ENCODE assay signal across 15 cellular contexts in the genomic region with DNA sequence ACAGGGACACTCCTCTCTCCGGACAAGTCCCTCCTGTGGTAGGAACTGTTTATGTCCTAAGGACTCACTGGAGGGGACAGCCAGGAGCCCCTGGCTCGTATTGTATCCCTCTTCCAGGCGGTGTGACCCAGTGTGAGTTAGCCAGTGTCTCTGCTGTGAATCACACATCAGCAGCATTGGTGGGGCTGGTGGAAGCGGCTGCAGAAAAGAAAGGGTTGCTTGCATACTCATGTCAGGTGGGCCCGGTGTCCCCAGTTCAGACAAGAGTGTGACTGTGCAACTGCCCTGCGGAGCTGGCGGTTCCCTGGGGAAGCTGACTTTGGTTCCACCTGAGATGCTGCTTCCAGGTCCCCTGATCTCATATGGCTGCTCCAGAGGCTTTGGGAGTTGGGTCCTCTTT.
DNase-seq lines count a peak whose midpoint lies in the region; ATAC-seq and TF ChIP-seq lines count a peak whose summit lies in the region.
"Had no signal": no experiment of that assay in that cellular context is flagged by ENCODE, and none has a peak within 500 bp of the region (broad histone marks: within the 10 kb centered on the region; RNA-seq: fewer than 3 reads in every experiment).

No MANE protein-coding gene starts in this region.

- H3K9me3 Mint-ChIP-seq in activated CD4-positive, alpha-beta T cell treated with anti-CD3 and anti-CD28 coated beads, Interleukin-2, amount 10 ng/mL, durations not matched to agents 7 days and 5 days: peaks cover 4% of the 10 kb centered on the region
- no peaks in the 10 kb centered on the region for H3K9me3 Mint-ChIP-seq in activated CD4-positive, alpha-beta T cell treated with anti-CD3 and anti-CD28 coated beads for 36 hours (ENCODE audit: low read depth)
- H3K9me3 Mint-ChIP-seq in naive thymus-derived CD4-positive, alpha-beta T cell: peaks cover 0 to 6% (median 0%) of the 10 kb centered on the region in 11 donors
- H3K9me3 Mint-ChIP-seq: GM23338; nephron; T-helper 1 cell treated with Interleukin-12 subunit alpha and Interleukin-12 subunit beta and Interleukin-4 antibody, amounts not matched to agents 30 μg/mL and 1 μg/mL, for 36 hours had no signal

- H3K27ac ChIP-seq in caudate nucleus (ENCODE audit: low read depth, low read length) (peak overlapping the region; percentile 98), thoracic aorta (peak overlapping the region; percentile 96 to 97), mesendoderm (ENCODE audit: low read depth, low read length) (no peak overlapping the region)
- H3K27ac ChIP-seq in naive thymus-derived CD4-positive, alpha-beta T cell (ENCODE audit: low read depth, low read length): no peak overlapping the region

- no peak overlapping the region for H3K18ac ChIP-seq in mesendoderm (ENCODE audit: low read length)

- intact Hi-C loops in activated CD4-positive, alpha-beta T cell treated with anti-CD3 and anti-CD28 coated beads for 36 hours (cut with DNase I, micrococcal nuclease): no loop called here
- intact Hi-C loops in naive thymus-derived CD4-positive, alpha-beta T cell (cut with micrococcal nuclease): no loop called here

- ATAC-seq in activated CD4-positive, alpha-beta T cell treated with anti-CD3 and anti-CD28 coated beads for 36 hours: no peak
- ATAC-seq in naive thymus-derived CD4-positive, alpha-beta T cell: no peak
- no peak for ATAC-seq in thoracic aorta (ENCODE audit: insufficient number of reproducible peaks, low FRiP score, low read depth)
- ATAC-seq: GM23338 had no signal

- no peaks in the 10 kb centered on the region for H3K27me3 Mint-ChIP-seq in activated CD4-positive, alpha-beta T cell treated with anti-CD3 and anti-CD28 coated beads, Interleukin-2, amount 10 ng/mL, durations not matched to agents 7 days and 5 days
- H3K27me3 Mint-ChIP-seq in activated CD4-positive, alpha-beta T cell treated with anti-CD3 and anti-CD28 coated beads for 36 hours: no peaks in the 10 kb centered on the region
- no peaks in the 10 kb centered on the region for H3K27me3 Mint-ChIP-seq in naive thymus-derived CD4-positive, alpha-beta T cell

- H3K9ac ChIP-seq in mesendoderm (ENCODE audit: low read length): no peak overlapping the region

- H4K8ac ChIP-seq in mesendoderm (ENCODE audit: low read depth, low read length): no peak overlapping the region

- no peak overlapping the region for H2AK5ac ChIP-seq in mesendoderm (ENCODE audit: low read length)

- POLR2A ChIA-PET in activated CD4-positive, alpha-beta T cell treated with anti-CD3 and anti-CD28 coated beads, Interleukin-2, amount 10 ng/mL, durations not matched to agents 7 days and 5 days (lab: Charles Lee): no interaction called here
- POLR2A ChIA-PET in activated CD4-positive, alpha-beta T cell treated with anti-CD3 and anti-CD28 coated beads for 36 hours (lab: Charles Lee): interaction anchor here (0.6 kb wide), 1 partner anchor 116 kb away, joined by 3 read pairs; no protein-coding TSS in a partner anchor
- POLR2A ChIA-PET in naive thymus-derived CD4-positive, alpha-beta T cell (lab: Charles Lee): interaction anchor here (0.6 to 20.6 kb wide), 8 partner anchors 9 to 161 kb away, joined by 3 to 363 read pairs (median 4); a partner anchor contains a TSS

- H3K4me3 Mint-ChIP-seq in activated CD4-positive, alpha-beta T cell treated with anti-CD3 and anti-CD28 coated beads, Interleukin-2, amount 10 ng/mL, durations not matched to agents 7 days and 5 days: no peak overlapping the region
- H3K4me3 Mint-ChIP-seq in activated CD4-positive, alpha-beta T cell treated with anti-CD3 and anti-CD28 coated beads for 36 hours: no peak overlapping the region
- H3K4me3 Mint-ChIP-seq in naive thymus-derived CD4-positive, alpha-beta T cell: peak overlapping the region in 8 of 10 donors; percentile 70 to 85 (median 78)
- H3K4me3 Mint-ChIP-seq: GM23338 had no signal

- no peaks in the 10 kb centered on the region for H3K27me3 ChIP-seq in naive thymus-derived CD4-positive, alpha-beta T cell (ENCODE audit: control insufficient read depth in 2 of 2, insufficient read depth in 2 of 2, low read length in 2 of 2)
- no peaks in the 10 kb centered on the region for H3K27me3 ChIP-seq in thoracic aorta (replicated peaks; ENCODE audit: insufficient read depth)
- H3K27me3 ChIP-seq in mesendoderm (ENCODE audit: insufficient read depth, low read length, poor library complexity): no peaks in the 10 kb centered on the region

- no peak overlapping the region for H2BK120ac ChIP-seq in mesendoderm (ENCODE audit: low read depth, low read length)

- H3K9me3 ChIP-seq in naive thymus-derived CD4-positive, alpha-beta T cell (ENCODE audit: control insufficient read depth in 2 of 3, low read length in 3 of 3): no peaks in the 10 kb centered on the region
- no peaks in the 10 kb centered on the region for H3K9me3 ChIP-seq in thoracic aorta

- H4K5ac ChIP-seq in mesendoderm (ENCODE audit: low read length): no peak overlapping the region

- DNase-seq in activated CD4-positive, alpha-beta T cell treated with anti-CD3 and anti-CD28 coated beads, Interleukin-2, amount 10 ng/mL, durations not matched to agents 7 days and 5 days: no peak
- no peak for DNase-seq in activated CD4-positive, alpha-beta T cell treated with anti-CD3 and anti-CD28 coated beads for 36 hours
- DNase-seq in caudate nucleus (lab: John Stamatoyannopoulos, UW): no peak
- no peak for DNase-seq in naive thymus-derived CD4-positive, alpha-beta T cell
- no peak for DNase-seq in thoracic aorta (ENCODE audit: low spot score)
- DNase-seq in mesendoderm: no peak
- DNase-seq in mesenteric fat pad (ENCODE audit: low spot score): no peak
- DNase-seq in Kasumi-1 (lab: John Stamatoyannopoulos, UW): no peak
- DNase-seq: 8988T; activated CD8-positive, alpha-beta memory T cell treated with anti-CD3 and anti-CD28 coated beads, Interleukin-2, amount 50 U/mL, for 4 hours; cerebellar nuclear complex; glutamatergic neuron had no signal

- peak overlapping the region; percentile 91 for H3K27ac Mint-ChIP-seq in activated CD4-positive, alpha-beta T cell treated with anti-CD3 and anti-CD28 coated beads, Interleukin-2, amount 10 ng/mL, durations not matched to agents 7 days and 5 days
- H3K27ac Mint-ChIP-seq in activated CD4-positive, alpha-beta T cell treated with anti-CD3 and anti-CD28 coated beads for 36 hours: no peak overlapping the region
- peak overlapping the region; percentile 88 to 98 (median 93) for H3K27ac Mint-ChIP-seq in naive thymus-derived CD4-positive, alpha-beta T cell
- H3K27ac Mint-ChIP-seq: GM23338 had no signal

- no peak overlapping the region for H2BK15ac ChIP-seq in mesendoderm (replicated peaks; ENCODE audit: low read depth)

- WGBS in mesendoderm (ENCODE audit: extremely low coverage, insufficient coverage, low lambda C conversion rate): no CpG with 5 or more reads among the region's 7 CpGs

- H3K79me1 ChIP-seq in mesendoderm (ENCODE audit: low read length): no peaks in the 10 kb centered on the region

- H2BK5ac ChIP-seq in mesendoderm (ENCODE audit: low read length): no peak overlapping the region

- H3K4me1 ChIP-seq in naive thymus-derived CD4-positive, alpha-beta T cell (ENCODE audit: control insufficient read depth in 2 of 2, insufficient read depth in 2 of 2, low read length in 2 of 2): peaks cover 23 to 59% of the 10 kb centered on the region in 2 donors
- peaks cover 90 to 91% of the 10 kb centered on the region in 2 donors for H3K4me1 ChIP-seq in thoracic aorta (ENCODE audit: control insufficient read depth in 1 of 2, low read depth in 2 of 2)
- no peaks in the 10 kb centered on the region for H3K4me1 ChIP-seq in mesendoderm (ENCODE audit: control insufficient read depth, low read depth, low read length)

- TF ChIP-seq CTCF in thoracic aorta (IDR thresholded peaks at IDR 0.05): no peak

- no peak overlapping the region for H3K4ac ChIP-seq in mesendoderm (ENCODE audit: low read depth, low read length)

- H3K56ac ChIP-seq in mesendoderm (ENCODE audit: low read length): no peak overlapping the region

- no peaks in the 10 kb centered on the region for H3K79me2 ChIP-seq in mesendoderm (ENCODE audit: control insufficient read depth, insufficient read depth, low read length)

- H3K23ac ChIP-seq in mesendoderm (ENCODE audit: low read length): no peak overlapping the region

- H3K4me1 Mint-ChIP-seq in activated CD4-positive, alpha-beta T cell treated with anti-CD3 and anti-CD28 coated beads, Interleukin-2, amount 10 ng/mL, durations not matched to agents 7 days and 5 days: peaks cover 66% of the 10 kb centered on the region
- H3K4me1 Mint-ChIP-seq in activated CD4-positive, alpha-beta T cell treated with anti-CD3 and anti-CD28 coated beads for 36 hours: peaks cover 62% of the 10 kb centered on the region
- H3K4me1 Mint-ChIP-seq in naive thymus-derived CD4-positive, alpha-beta T cell: peaks cover 53 to 94% (median 85%) of the 10 kb centered on the region in 7 donors

- CTCF ChIA-PET in activated CD4-positive, alpha-beta T cell treated with anti-CD3 and anti-CD28 coated beads, Interleukin-2, amount 10 ng/mL, durations not matched to agents 7 days and 5 days (lab: Charles Lee): interaction anchor here (1.0 to 1.3 kb wide), 3 partner anchors 12 to 33 kb away, joined by 3 to 5 read pairs (median 3); no protein-coding TSS in a partner anchor
- CTCF ChIA-PET in activated CD4-positive, alpha-beta T cell treated with anti-CD3 and anti-CD28 coated beads for 36 hours (lab: Charles Lee): interaction anchor here (0.8 kb wide), 1 partner anchor 49 kb away, joined by 3 read pairs; no protein-coding TSS in a partner anchor
- CTCF ChIA-PET in naive thymus-derived CD4-positive, alpha-beta T cell (lab: Charles Lee): interaction anchor here (1.7 to 6.1 kb wide), 4 partner anchors 35 to 124 kb away, joined by 5 to 47 read pairs (median 8); a partner anchor contains a TSS

- H3K36me3 Mint-ChIP-seq in activated CD4-positive, alpha-beta T cell treated with anti-CD3 and anti-CD28 coated beads, Interleukin-2, amount 10 ng/mL, durations not matched to agents 7 days and 5 days (ENCODE audit: low read depth): peaks cover 16% of the 10 kb centered on the region
- H3K36me3 Mint-ChIP-seq in activated CD4-positive, alpha-beta T cell treated with anti-CD3 and anti-CD28 coated beads for 36 hours (ENCODE audit: low read depth): no peaks in the 10 kb centered on the region
- H3K36me3 Mint-ChIP-seq in naive thymus-derived CD4-positive, alpha-beta T cell: peaks cover 0 to 15% (median 0%) of the 10 kb centered on the region in 5 donors

- H3K36me3 ChIP-seq in naive thymus-derived CD4-positive, alpha-beta T cell (ENCODE audit: control insufficient read depth in 2 of 3, insufficient read depth in 3 of 3, low read length in 3 of 3): no peaks in the 10 kb centered on the region
- peaks cover 37% of the 10 kb centered on the region for H3K36me3 ChIP-seq in thoracic aorta
- no peaks in the 10 kb centered on the region for H3K36me3 ChIP-seq in mesendoderm (ENCODE audit: control insufficient read depth, insufficient read depth, low read length)

- no peak overlapping the region for H3K4me3 ChIP-seq in naive thymus-derived CD4-positive, alpha-beta T cell (ENCODE audit: low read length)
- no peak overlapping the region for H3K4me3 ChIP-seq in thoracic aorta
- H3K4me3 ChIP-seq in mesendoderm (ENCODE audit: low read length): no peak overlapping the region
- H3K4me3 ChIP-seq: GM23338 had no signal

- H3K4me2 ChIP-seq in mesendoderm (ENCODE audit: low read length): no peak overlapping the region
- H3K4me2 ChIP-seq: GM23338 had no signal

Comparison
In these comparisons a context has a peak if more than half of its experiments do, and no peak if none do; other contexts are left out.
1. H3K4me3 Mint-ChIP-seq: peak in naive thymus-derived CD4-positive, alpha-beta T cell (8 of 10); none in activated CD4-positive, alpha-beta T cell treated with anti-CD3 and anti-CD28 coated beads, Interleukin-2, amount 10 ng/mL, durations not matched to agents 7 days and 5 days (single experiment) and activated CD4-positive, alpha-beta T cell treated with anti-CD3 and anti-CD28 coated beads for 36 hours (single experiment).
2. H3K27ac ChIP-seq: peak in caudate nucleus (single experiment) and thoracic aorta (2 of 2); none in naive thymus-derived CD4-positive, alpha-beta T cell (single experiment) and mesendoderm (single experiment).